Comparison of ENCODE assay signal across 19 cellular contexts in the genomic region with DNA sequence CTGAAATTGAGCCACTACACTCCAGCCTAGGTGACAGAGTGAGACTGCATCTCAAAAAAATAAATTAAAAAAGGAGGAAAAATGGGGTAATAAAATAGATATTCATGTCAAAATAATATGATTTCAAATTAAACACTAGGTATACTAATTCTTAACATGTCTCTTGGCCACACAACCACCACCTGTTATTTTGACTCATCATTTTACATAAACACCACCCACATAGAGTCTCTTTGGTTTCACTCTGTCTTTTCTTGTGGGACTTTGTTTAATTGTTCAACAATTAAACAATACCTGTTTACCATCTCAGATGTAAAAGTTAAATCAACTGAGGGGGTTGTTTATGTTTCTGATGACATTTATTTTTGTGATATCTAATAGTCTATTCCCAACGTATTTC.
DNase-seq lines count a peak whose midpoint lies in the region; ATAC-seq and TF ChIP-seq lines count a peak whose summit lies in the region.
"Had no signal": no experiment of that assay in that cellular context is flagged by ENCODE, and none has a peak within 500 bp of the region (broad histone marks: within the 10 kb centered on the region; RNA-seq: fewer than 3 reads in every experiment).

No MANE protein-coding gene starts in this region.

- in situ Hi-C loops in mammary epithelial cell (cut with MboI; ENCODE audit: low sequenced_read_pairs in 2 of 2) = no loop called here

- H3K4me3 ChIP-seq in mammary epithelial cell (replicated peaks in 1 of 3; ENCODE audit: insufficient read depth in 1 of 3, low read depth in 2 of 3, low read length in 3 of 3) = no peak overlapping the region
- H3K4me3 ChIP-seq: transverse colon had no signal

- no peaks in the 10 kb centered on the region for H3K79me2 ChIP-seq in mammary epithelial cell (ENCODE audit: insufficient read depth, low read length)

- intact Hi-C loops in mammary epithelial cell (cut with micrococcal nuclease) = no loop called here

- ATAC-seq in GM18508 (IDR thresholded peaks at IDR 0.05; ENCODE audit: insufficient read depth, unreplicated experiment) = peak; percentile 90
- peak; percentile 75 for ATAC-seq in GM21367 (IDR thresholded peaks at IDR 0.05; ENCODE audit: unreplicated experiment)
- peak; percentile 82 for ATAC-seq in HG02943 (IDR thresholded peaks at IDR 0.05; ENCODE audit: low read depth, unreplicated experiment)
- ATAC-seq in HG03520 (IDR thresholded peaks at IDR 0.05; ENCODE audit: unreplicated experiment) = peak; percentile 90
- ATAC-seq: left ventricle myocardium superior had no signal

- no peaks in the 10 kb centered on the region for H3K4me1 ChIP-seq in mammary epithelial cell (ENCODE audit: insufficient read depth, low read length)
- H3K4me1 ChIP-seq: transverse colon had no signal

- H3K4me2 ChIP-seq in mammary epithelial cell (ENCODE audit: insufficient read depth, low read depth, low read length) = no peak overlapping the region

- no peak overlapping the region for H3K9ac ChIP-seq in mammary epithelial cell (ENCODE audit: insufficient read depth, low read length)

- DNase-seq in mammary epithelial cell (no peak), AG08396 (ENCODE audit: low spot score) (no peak)
- no peak for DNase-seq in stimulated activated CD4-positive, alpha-beta T cell treated with anti-CD3 and anti-CD28 coated beads, Interleukin-4, amount 100 ng/mL, for 1 hour
- DNase-seq in stimulated activated CD4-positive, alpha-beta T cell treated with anti-CD3 and anti-CD28 coated beads, Interleukin-4, amount 100 ng/mL, for 24 hours = no peak
- DNase-seq: activated naive CD4-positive, alpha-beta T cell treated with anti-CD3 and anti-CD28 coated beads, Interleukin-2, amount 10 ng/mL, durations not matched to agents 7 days and 5 days; brain microvascular endothelial cell; GDM1; HFFc6; left ventricle myocardium superior; NCI-H1105 treated with DMSO at 0.1 percent for 48 hours; NCI-H446 treated with DMSO at 0.1 percent for 48 hours; retina; stimulated activated CD4-positive, alpha-beta T cell treated with anti-CD3 and anti-CD28 coated beads, Interleukin-1b, Interleukin-23, amount 100 ng/mL, for 48 hours; transverse colon; WERI-Rb-1 had no signal

- dilution Hi-C loops in mammary epithelial cell (cut with HindIII; ENCODE audit: low sequenced_read_pairs) = no loop called here

- H2AFZ ChIP-seq in mammary epithelial cell (ENCODE audit: low read depth, low read length) = no peak overlapping the region

- peaks cover 7% of the 10 kb centered on the region for H3K9me3 ChIP-seq in mammary epithelial cell (replicated peaks; ENCODE audit: insufficient read depth, low read length)

- no peak for TF ChIP-seq CTCF in mammary epithelial cell (conservative IDR thresholded peaks at IDR 0.05 in 1 of 2, IDR thresholded peaks at IDR 0.05 in 1 of 2; ENCODE audit: extremely low read depth in 1 of 2, insufficient read depth in 1 of 2, low read depth in 1 of 2, low read length in 2 of 2)

- no peak overlapping the region for H3K27ac ChIP-seq in mammary epithelial cell (ENCODE audit: insufficient read depth, low read depth, low read length)
- H3K27ac ChIP-seq: brain microvascular endothelial cell, transverse colon, WERI-Rb-1 had no signal

- 0% methylated on average over 1 of the region's 1 CpG for WGBS in mammary epithelial cell (ENCODE audit: low coverage, missing lambda C conversion rate)

- no TSS peak for BruUV-seq in mammary epithelial cell (replicated peaks; lab: Mats Ljungman, UMichigan)

- CTCF ChIA-PET in mammary epithelial cell (lab: Charles Lee; ENCODE audit: low non-redundant PET) = no interaction called here

- no peaks in the 10 kb centered on the region for H3K27me3 ChIP-seq in mammary epithelial cell (ENCODE audit: insufficient read depth, low read length)
- H3K27me3 ChIP-seq: brain microvascular endothelial cell, transverse colon had no signal

- no peaks in the 10 kb centered on the region for H3K36me3 ChIP-seq in mammary epithelial cell (ENCODE audit: insufficient read depth, low read length)
- H3K36me3 ChIP-seq: brain microvascular endothelial cell, transverse colon, WERI-Rb-1 had no signal

- no peaks in the 10 kb centered on the region for H4K20me1 ChIP-seq in mammary epithelial cell (ENCODE audit: insufficient read depth, low read length)
